Comparison of ENCODE assay signal across 28 cellular contexts in genomic region chr10:22750131-22750530, GRCh38.
"Had no signal": no experiment of that assay in that cellular context is flagged by ENCODE, and none has a peak within 500 bp of the region (broad histone marks: within the 10 kb centered on the region; RNA-seq: fewer than 3 reads in every experiment).

No MANE protein-coding gene starts in this region.

- H3K27me3 ChIP-seq: ascending aorta, Peyer's patch had no signal

- DNase-seq: activated CD4-positive, alpha-beta memory T cell treated with anti-CD3 and anti-CD28 coated beads, Interleukin-2, amount 10 ng/mL, durations not matched to agents 7 days and 5 days; activated CD4-positive, alpha-beta T cell treated with anti-CD3 and anti-CD28 coated beads for 1 hour; activated CD4-positive, alpha-beta T cell treated with anti-CD3 and anti-CD28 coated beads for 48 hours; activated CD4-positive, CD25-positive, alpha-beta regulatory T cell; activated gamma-delta T cell; activated naive CD4-positive, alpha-beta T cell treated with Interleukin-2 at 50 U/mL for 16 hours; activated naive CD8-positive, alpha-beta T cell treated with anti-CD3 and anti-CD28 coated beads, Interleukin-2, amount 10 ng/mL, durations not matched to agents 7 days and 5 days; activated T-cell treated with anti-CD3 and anti-CD28 coated beads, Interleukin-2, amount 50 U/mL, for 1 hour; amygdala; Karpas-422; KBM-7; MM.1S; MV-4-11; NCI-H1092; NCI-H1436 treated with DMSO at 0.1 percent for 48 hours; NCI-H1694 treated with DMSO at 0.1 percent for 48 hours; NCI-H2029; NCI-H510A; NCI-H526; NCI-H748 treated with DMSO at 0.1 percent for 48 hours; NK-92 treated with Interleukin-12 subunit alpha and Interleukin-12 subunit beta, amount 100 ng/mL, for 24 hours; PC-3; Peyer's patch; RPMI8226; SHP77 treated with DMSO at 0.1 percent for 48 hours; T1000; WERI-Rb-1 had no signal

- H3K36me3 ChIP-seq: ascending aorta, Peyer's patch, WERI-Rb-1 had no signal

- H3K4me3 ChIP-seq: ascending aorta, Peyer's patch had no signal

- H3K4me1 ChIP-seq: ascending aorta, Peyer's patch had no signal

- H3K27ac ChIP-seq: ascending aorta, Peyer's patch, WERI-Rb-1 had no signal

- H3K9me3 ChIP-seq: ascending aorta, Peyer's patch had no signal
